Comparison of ENCODE assay signal across 1 cellular context in genomic region chr6:96186516-96187195, GRCh38.
TF ChIP-seq lines count a peak whose summit lies in the region.

No MANE protein-coding gene starts in this region.

TF ChIP-seq in H1, 55 proteins besides CTCF, POLR2A, EP300 and RAD21:
- no peak for TF ChIP-seq BRCA1 (IDR thresholded peaks at IDR 0.05; ENCODE audit: low read depth, low read length)
- no peak for TF ChIP-seq CEBPB (IDR thresholded peaks at IDR 0.05; ENCODE audit: low read depth, low read length)
- no peak for TF ChIP-seq POLR2AphosphoS5 (IDR thresholded peaks at IDR 0.05; ENCODE audit: low read depth, low read length)
- no peak for TF ChIP-seq RFX5 (IDR thresholded peaks at IDR 0.05; ENCODE audit: borderline replicate concordance, low read depth, low read length)
- TF ChIP-seq SAP30 (IDR thresholded peaks at IDR 0.05; ENCODE audit: insufficient read depth, insufficient replicate concordance, low read length) = no peak
- TF ChIP-seq SUZ12 (IDR thresholded peaks at IDR 0.05; ENCODE audit: low read length) = no peak
- no peak for TF ChIP-seq TCF12 (IDR thresholded peaks at IDR 0.05; ENCODE audit: low read depth, low read length)
- no peak for TF ChIP-seq TAF7 (optimal IDR thresholded peaks at IDR 0.05; ENCODE audit: borderline replicate concordance, low read depth, low read length)
- TF ChIP-seq, protein P1, sequence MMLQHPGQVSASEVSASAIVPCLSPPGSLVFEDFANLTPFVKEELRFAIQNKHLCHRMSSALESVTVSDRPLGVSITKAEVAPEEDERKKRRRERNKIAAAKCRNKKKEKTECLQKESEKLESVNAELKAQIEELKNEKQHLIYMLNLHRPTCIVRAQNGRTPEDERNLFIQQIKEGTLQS (IDR thresholded peaks at IDR 0.05; ENCODE audit: insufficient read depth, low read depth, low read length) = no peak
- TF ChIP-seq, protein P2, sequence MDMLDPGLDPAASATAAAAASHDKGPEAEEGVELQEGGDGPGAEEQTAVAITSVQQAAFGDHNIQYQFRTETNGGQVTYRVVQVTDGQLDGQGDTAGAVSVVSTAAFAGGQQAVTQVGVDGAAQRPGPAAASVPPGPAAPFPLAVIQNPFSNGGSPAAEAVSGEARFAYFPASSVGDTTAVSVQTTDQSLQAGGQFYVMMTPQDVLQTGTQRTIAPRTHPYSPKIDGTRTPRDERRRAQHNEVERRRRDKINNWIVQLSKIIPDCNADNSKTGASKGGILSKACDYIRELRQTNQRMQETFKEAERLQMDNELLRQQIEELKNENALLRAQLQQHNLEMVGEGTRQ (IDR thresholded peaks at IDR 0.05; ENCODE audit: low read length) = no peak
- TF ChIP-seq FOSL1 (IDR thresholded peaks at IDR 0.05; ENCODE audit: insufficient read depth, low read depth, low read length) = no peak
- no peak for TF ChIP-seq RBBP5 (IDR thresholded peaks at IDR 0.05; ENCODE audit: borderline replicate concordance, low read depth, low read length)
- TF ChIP-seq GTF2F1 (IDR thresholded peaks at IDR 0.05; ENCODE audit: borderline replicate concordance, low read depth, low read length) = no peak
- no peak for TF ChIP-seq ZNF274 (IDR thresholded peaks at IDR 0.05; ENCODE audit: borderline replicate concordance, extremely low read depth, low read length)
